ENCODE assay signal across 1 cellular context in the genomic region with DNA sequence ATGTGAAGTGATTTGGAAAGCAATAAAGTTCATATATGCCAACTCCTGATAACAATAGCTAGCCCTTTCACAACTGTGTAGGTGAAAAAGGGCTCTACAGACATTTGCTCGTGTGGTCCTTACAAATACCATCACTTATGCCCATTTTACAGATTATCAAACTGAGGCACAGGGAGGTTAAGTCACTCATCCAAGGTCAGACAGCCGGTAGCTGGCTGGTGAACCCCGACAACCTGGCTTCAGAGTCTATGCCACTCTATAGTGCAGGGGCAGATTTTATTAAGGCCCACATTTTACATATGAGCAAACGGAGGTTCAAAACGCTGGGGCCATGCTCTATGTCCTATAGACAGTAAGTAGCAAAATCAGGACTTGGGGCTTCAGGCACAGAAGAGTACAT.
TF ChIP-seq lines count a peak whose summit lies in the region.

No MANE protein-coding gene starts in this region.

TF ChIP-seq in neural cell, 6 proteins besides CTCF, POLR2A, EP300 and RAD21 (continued from another document):
- TF ChIP-seq, protein P1, sequence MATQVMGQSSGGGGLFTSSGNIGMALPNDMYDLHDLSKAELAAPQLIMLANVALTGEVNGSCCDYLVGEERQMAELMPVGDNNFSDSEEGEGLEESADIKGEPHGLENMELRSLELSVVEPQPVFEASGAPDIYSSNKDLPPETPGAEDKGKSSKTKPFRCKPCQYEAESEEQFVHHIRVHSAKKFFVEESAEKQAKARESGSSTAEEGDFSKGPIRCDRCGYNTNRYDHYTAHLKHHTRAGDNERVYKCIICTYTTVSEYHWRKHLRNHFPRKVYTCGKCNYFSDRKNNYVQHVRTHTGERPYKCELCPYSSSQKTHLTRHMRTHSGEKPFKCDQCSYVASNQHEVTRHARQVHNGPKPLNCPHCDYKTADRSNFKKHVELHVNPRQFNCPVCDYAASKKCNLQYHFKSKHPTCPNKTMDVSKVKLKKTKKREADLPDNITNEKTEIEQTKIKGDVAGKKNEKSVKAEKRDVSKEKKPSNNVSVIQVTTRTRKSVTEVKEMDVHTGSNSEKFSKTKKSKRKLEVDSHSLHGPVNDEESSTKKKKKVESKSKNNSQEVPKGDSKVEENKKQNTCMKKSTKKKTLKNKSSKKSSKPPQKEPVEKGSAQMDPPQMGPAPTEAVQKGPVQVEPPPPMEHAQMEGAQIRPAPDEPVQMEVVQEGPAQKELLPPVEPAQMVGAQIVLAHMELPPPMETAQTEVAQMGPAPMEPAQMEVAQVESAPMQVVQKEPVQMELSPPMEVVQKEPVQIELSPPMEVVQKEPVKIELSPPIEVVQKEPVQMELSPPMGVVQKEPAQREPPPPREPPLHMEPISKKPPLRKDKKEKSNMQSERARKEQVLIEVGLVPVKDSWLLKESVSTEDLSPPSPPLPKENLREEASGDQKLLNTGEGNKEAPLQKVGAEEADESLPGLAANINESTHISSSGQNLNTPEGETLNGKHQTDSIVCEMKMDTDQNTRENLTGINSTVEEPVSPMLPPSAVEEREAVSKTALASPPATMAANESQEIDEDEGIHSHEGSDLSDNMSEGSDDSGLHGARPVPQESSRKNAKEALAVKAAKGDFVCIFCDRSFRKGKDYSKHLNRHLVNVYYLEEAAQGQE (IDR thresholded peaks at IDR 0.05; ENCODE audit: borderline replicate concordance) = no peak
- no peak for TF ChIP-seq TAF1 (IDR thresholded peaks at IDR 0.05; ENCODE audit: low read depth)
- TF ChIP-seq POLR2AphosphoS5 (IDR thresholded peaks at IDR 0.05) = no peak
- TF ChIP-seq SMC3 (conservative IDR thresholded peaks at IDR 0.05; ENCODE audit: poor library complexity) = no peak
